12 cellular contexts compared by ENCODE assay signal in genomic region chr3:111802700-111803099, GRCh38. TPM values are rescaled to one million over a fixed set of nuclear protein-coding genes. Genes with fewer than 3 reads are reported as not detected.
DNase-seq lines count a peak whose midpoint lies in the region; ATAC-seq, FAIRE-seq and TF ChIP-seq lines count a peak whose summit lies in the region.
"Had no signal": no experiment of that assay in that cellular context is flagged by ENCODE, and none has a peak within 500 bp of the region (broad histone marks: within the 10 kb centered on the region; RNA-seq: fewer than 3 reads in every experiment).

No MANE protein-coding gene starts in this region.

- in situ Hi-C loops in HepG2 (cut with HindIII; ENCODE audit: extremely low pct_ligation_motif_present, low pct_unique_long_range_greater_than_20kb) = no loop called here
- in situ Hi-C loops in GM13977 (cut with MboI; ENCODE audit: low pct_unique_long_range_greater_than_20kb, low sequenced_read_pairs, unreplicated experiment) = no loop called here

- ATAC-seq in HepG2 = no peak

- TF ChIP-seq RAD21 in liver (IDR thresholded peaks at IDR 0.05) (no peak), HepG2 (CRISPR knock-in tag; IDR thresholded peaks at IDR 0.05) (no peak)

- H3K36me3 ChIP-seq in liver (ENCODE audit: control insufficient read depth in 4 of 4, insufficient read depth in 3 of 4, low read depth in 1 of 4, low read length in 3 of 4) (no peaks in the 10 kb centered on the region), HepG2 (replicated peaks in 1 of 2; ENCODE audit: control insufficient read depth in 1 of 2, insufficient read depth in 2 of 2, low read length in 2 of 2) (no peaks in the 10 kb centered on the region), hepatocyte (replicated peaks; ENCODE audit: insufficient read depth, low read depth) (no peaks in the 10 kb centered on the region), sigmoid colon (no peaks in the 10 kb centered on the region)

- no peak overlapping the region for H2AFZ ChIP-seq in HepG2 (ENCODE audit: low read length)
- H2AFZ ChIP-seq in hepatocyte = no peak overlapping the region

- H3K4me3 ChIP-seq in liver (ENCODE audit: low read depth in 1 of 3, low read length in 3 of 3) (no peak overlapping the region), HepG2 (replicated peaks in 1 of 3; ENCODE audit: insufficient read depth in 1 of 3, low read depth in 2 of 3, low read length in 3 of 3) (no peak overlapping the region), hepatocyte (no peak overlapping the region), sigmoid colon (no peak overlapping the region)

- TF ChIP-seq EP300 in HepG2 (IDR thresholded peaks at IDR 0.05; ENCODE audit: low read depth in 2 of 2, low read length in 2 of 2) (no peak), HepG2 (CRISPR knock-in tag; IDR thresholded peaks at IDR 0.05; ENCODE audit: borderline replicate concordance) (no peak), sigmoid colon (IDR thresholded peaks at IDR 0.05) (no peak)

- H3K9ac ChIP-seq in liver (ENCODE audit: low read depth in 1 of 2, low read length in 2 of 2) = no peak overlapping the region
- no peak overlapping the region for H3K9ac ChIP-seq in HepG2 (ENCODE audit: insufficient read depth, low read depth, low read length)

- no peak for TF ChIP-seq CTCF in liver (IDR thresholded peaks at IDR 0.05; ENCODE audit: low read depth, low read length, missing input control)
- no peak for TF ChIP-seq CTCF in HepG2 (CRISPR knock-in tag; IDR thresholded peaks at IDR 0.05)
- TF ChIP-seq CTCF in hepatocyte (IDR thresholded peaks at IDR 0.05; ENCODE audit: poor library complexity) = no peak
- no peak for TF ChIP-seq CTCF in sigmoid colon (IDR thresholded peaks at IDR 0.05)
- TF ChIP-seq CTCF in GM13977 (IDR thresholded peaks at IDR 0.05; ENCODE audit: extremely low read depth, insufficient read depth, missing control alignments) = no peak

- no peak overlapping the region for H3K4me2 ChIP-seq in HepG2 (ENCODE audit: low read depth, low read length)
- peak overlapping the region; percentile 3 for H3K4me2 ChIP-seq in hepatocyte

- no peaks in the 10 kb centered on the region for H3K79me2 ChIP-seq in HepG2 (ENCODE audit: insufficient read depth, low read length)
- H3K79me2 ChIP-seq in hepatocyte = no peaks in the 10 kb centered on the region

- intact Hi-C loops in HepG2 (cut with micrococcal nuclease; ENCODE audit: unreplicated experiment) = no loop called here
- intact Hi-C loops in sigmoid colon (cut with DNase I) = loop anchor here (5.0 kb wide), 2 partner anchors 35 to 55 kb away; partner anchors contain the start of gene PHLDB2

- WGBS in liver = 47% methylated on average over 1 of the region's 1 CpG
- 89% methylated on average over 1 of the region's 1 CpG for whole genome bisulfite sequencing in HepG2 (ENCODE audit: low lambda C conversion rate)
- WGBS in hepatocyte (ENCODE audit: low lambda C conversion rate, missing lambda C conversion rate) = 73% methylated on average over 1 of the region's 1 CpG
- WGBS in sigmoid colon, 2 donors = 74 to 76% methylated on average over 1 of the region's 1 CpG

- BruUV-seq in HepG2 (replicated peaks; lab: Mats Ljungman, UMichigan) = no TSS peak

- POLR2A ChIA-PET in HepG2 (lab: Yijun Ruan, JAX) = no interaction called here

- TF ChIP-seq POLR2A in HepG2 (IDR thresholded peaks at IDR 0.05; ENCODE audit: insufficient read depth in 1 of 2, low read depth in 2 of 2, low read length in 2 of 2) (no peak), sigmoid colon (IDR thresholded peaks at IDR 0.05) (no peak)

- H4K20me1 ChIP-seq in HepG2 (ENCODE audit: insufficient read depth, low read length) (no peaks in the 10 kb centered on the region; the same call in 1 of the 2 replicates), hepatocyte (ENCODE audit: insufficient read depth, poor library complexity, severe bottlenecking) (no peaks in the 10 kb centered on the region)

- no peaks in the 10 kb centered on the region for H3K9me3 ChIP-seq in liver (ENCODE audit: control insufficient read depth in 4 of 4, low read length in 3 of 4)
- no peaks in the 10 kb centered on the region for H3K9me3 ChIP-seq in HepG2 (ENCODE audit: low read length)
- no peaks in the 10 kb centered on the region for H3K9me3 ChIP-seq in hepatocyte (ENCODE audit: low read depth)
- no peaks in the 10 kb centered on the region for H3K9me3 ChIP-seq in sigmoid colon

- no peaks in the 10 kb centered on the region for H3K9me2 ChIP-seq in hepatocyte (replicated peaks; ENCODE audit: insufficient read depth)

- CTCF ChIA-PET in HepG2 (lab: Yijun Ruan, JAX; ENCODE audit: low intra/inter-chr PET ratio, low total read pairs) = no interaction called here

- H3K27me3 ChIP-seq in liver (ENCODE audit: control insufficient read depth in 4 of 4, insufficient read depth in 4 of 4, low read length in 3 of 4) (no peaks in the 10 kb centered on the region), HepG2 (ENCODE audit: control insufficient read depth in 1 of 2, insufficient read depth in 2 of 2, low read length in 2 of 2) (no peaks in the 10 kb centered on the region), hepatocyte (no peaks in the 10 kb centered on the region), sigmoid colon (no peaks in the 10 kb centered on the region)

- DNase-seq in HepG2 (ENCODE audit: low spot score) (no peak), hepatocyte (ENCODE audit: low spot score) (no peak), sigmoid colon (no peak), GM13977 (ENCODE audit: low spot score) (no peak), NCI-H748 treated with DMSO at 0.1 percent for 48 hours (lab: John Stamatoyannopoulos, UW) (no peak), NCI-H2029 (lab: John Stamatoyannopoulos, UW) (no peak), mucosa of gallbladder (ENCODE audit: low spot score) (no peak)
- DNase-seq: NCI-H1048, occipital lobe, T-helper 2 cell had no signal

- FAIRE-seq in HepG2 (lab: Jason Lieb, UNC) = no peak

- H3K4me1 ChIP-seq in liver (ENCODE audit: control insufficient read depth in 4 of 4, insufficient read depth in 4 of 4, low read length in 3 of 4) = peaks cover 2 to 24% (median 15%) of the 10 kb centered on the region in 4 donors
- H3K4me1 ChIP-seq in HepG2 (ENCODE audit: insufficient read depth, low read length) = peaks cover 15% of the 10 kb centered on the region
- H3K4me1 ChIP-seq in hepatocyte (ENCODE audit: insufficient read depth) = no peaks in the 10 kb centered on the region
- peaks cover 0 to 38% (median 33%) of the 10 kb centered on the region in 4 donors for H3K4me1 ChIP-seq in sigmoid colon

- H3K27ac ChIP-seq in liver (ENCODE audit: low read depth in 1 of 2, low read length in 2 of 2) = peak overlapping the region; percentile 91 to 96
- H3K27ac ChIP-seq in HepG2 (ENCODE audit: extremely low read length, insufficient read depth, low read length) = no peak overlapping the region
- peak overlapping the region; percentile 89 for H3K27ac ChIP-seq in hepatocyte
- peak overlapping the region; percentile 74 to 82 (median 79) for H3K27ac ChIP-seq in sigmoid colon

TF ChIP-seq in liver, 16 proteins besides CTCF, POLR2A, EP300 and RAD21 (continues in another document):
- no peak for TF ChIP-seq HNF4A (conservative IDR thresholded peaks at IDR 0.05)
- TF ChIP-seq SP1 (IDR thresholded peaks at IDR 0.05) = no peak
- no peak for TF ChIP-seq ATF3 (IDR thresholded peaks at IDR 0.05)
- no peak for TF ChIP-seq RXRA (IDR thresholded peaks at IDR 0.05)

TF ChIP-seq in HepG2, 621 proteins besides CTCF, POLR2A, EP300 and RAD21 (continues in another document):
- no peak for TF ChIP-seq ZNF839 (CRISPR knock-in tag; IDR thresholded peaks at IDR 0.05; ENCODE audit: borderline replicate concordance)
- TF ChIP-seq GTF2F1 (IDR thresholded peaks at IDR 0.05; ENCODE audit: low read length) = no peak
- no peak for TF ChIP-seq RARG (CRISPR knock-in tag; IDR thresholded peaks at IDR 0.05; ENCODE audit: low read depth)

RNA-seq across cellular contexts. Expression of gene PHLDB2, which starts 56.4 kb away (rescaled TPM):
- total RNA-seq in liver (10 to 100 TPM; 22.6 to 42.9 TPM), HepG2 (2016; rRNA removed; fragmentation: Illumina TruSeq; extraction: Trizol) (21.5 and 23.6 TPM in 2 replicates), hepatocyte (52.0 and 52.7 TPM in 2 replicates), sigmoid colon (100 to 1,000 TPM; 120 to 471 (median 132) TPM), mucosa of gallbladder (36.4 TPM)
- polyA plus RNA-seq in liver (10 to 100 TPM in 1 of 2 donors, 1 to 10 TPM in 1; 9.7 to 21.9 TPM), HepG2 (2011; rRNA removed) (8.4 and 8.7 TPM in 2 replicates), hepatocyte (43.0 and 49.0 TPM in 2 replicates), sigmoid colon (10 to 100 TPM in 1 of 3 donors, 1 to 10 TPM in 2; 4.4 to 14.4 (median 7.2) TPM)
- total RNA-seq in HepG2 (2016; cell fraction: cytosol; rRNA removed; fragmentation: Illumina TruSeq; extraction: Trizol; ENCODE audit: low read depth) = 6.9 and 8.0 TPM in 2 replicates
- 21.0 and 22.1 TPM in 2 replicates for total RNA-seq in HepG2 (2016; cell fraction: insoluble cytoplasmic fraction; rRNA removed; fragmentation: Illumina TruSeq; extraction: Trizol)
- total RNA-seq in HepG2 (2016; cell fraction: membrane; rRNA removed; fragmentation: Illumina TruSeq; extraction: Trizol) = 7.5 and 8.6 TPM in 2 replicates
- total RNA-seq in HepG2 (2016; cell fraction: nucleus; rRNA removed; fragmentation: Illumina TruSeq; extraction: Trizol) = 47.1 and 49.2 TPM in 2 replicates
- polyA plus RNA-seq in HepG2 (2011; cell fraction: cytosol; rRNA removed) = 4.0 and 4.6 TPM in 2 replicates
- polyA plus RNA-seq in HepG2 (2011; cell fraction: nucleus; rRNA removed) = 16.3 and 16.8 TPM in 2 replicates
- polyA plus RNA-seq in HepG2 (2012) = 8.4 and 12.0 TPM in 2 replicates
- 0.75 and 0.92 TPM in 2 replicates for polyA plus RNA-seq in HepG2 (2016; cell fraction: cytosol; fragmentation: Illumina TruSeq; extraction: Trizol; ENCODE audit: low read depth)
- polyA plus RNA-seq in HepG2 (2016; cell fraction: insoluble cytoplasmic fraction; fragmentation: Illumina TruSeq; extraction: Trizol; ENCODE audit: low read depth) = 17.4 and 18.0 TPM in 2 replicates
- polyA plus RNA-seq in HepG2 (2016; cell fraction: membrane; fragmentation: Illumina TruSeq; extraction: Trizol; ENCODE audit: low read depth) = 2.9 and 3.1 TPM in 2 replicates
- polyA plus RNA-seq in HepG2 (2016; cell fraction: nucleus; fragmentation: Illumina TruSeq; extraction: Trizol; ENCODE audit: insufficient read depth, low read depth) = 34.5 and 36.8 TPM in 2 replicates
- 27.7 and 69.1 TPM in 2 replicates for polyA minus RNA-seq in HepG2 (2011; rRNA and poly(A)+ RNA removed; ENCODE audit: low replicate concordance)
- 12.6 and 13.0 TPM in 2 replicates for polyA minus RNA-seq in HepG2 (2011; cell fraction: cytosol; rRNA and poly(A)+ RNA removed)
- 99.5 and 104 TPM in 2 replicates for polyA minus RNA-seq in HepG2 (2011; cell fraction: nucleus; rRNA and poly(A)+ RNA removed)
- total RNA-seq: G401 had no signal
